ENCODE assay signal across 2 cellular contexts in genomic region chr1:210445485-210445884, GRCh38.
TF ChIP-seq lines count a peak whose summit lies in the region.

No MANE protein-coding gene starts in this region.

TF ChIP-seq in liver, 16 proteins besides CTCF, POLR2A, EP300 and RAD21 (continued from another document):
- TF ChIP-seq, protein P1, sequence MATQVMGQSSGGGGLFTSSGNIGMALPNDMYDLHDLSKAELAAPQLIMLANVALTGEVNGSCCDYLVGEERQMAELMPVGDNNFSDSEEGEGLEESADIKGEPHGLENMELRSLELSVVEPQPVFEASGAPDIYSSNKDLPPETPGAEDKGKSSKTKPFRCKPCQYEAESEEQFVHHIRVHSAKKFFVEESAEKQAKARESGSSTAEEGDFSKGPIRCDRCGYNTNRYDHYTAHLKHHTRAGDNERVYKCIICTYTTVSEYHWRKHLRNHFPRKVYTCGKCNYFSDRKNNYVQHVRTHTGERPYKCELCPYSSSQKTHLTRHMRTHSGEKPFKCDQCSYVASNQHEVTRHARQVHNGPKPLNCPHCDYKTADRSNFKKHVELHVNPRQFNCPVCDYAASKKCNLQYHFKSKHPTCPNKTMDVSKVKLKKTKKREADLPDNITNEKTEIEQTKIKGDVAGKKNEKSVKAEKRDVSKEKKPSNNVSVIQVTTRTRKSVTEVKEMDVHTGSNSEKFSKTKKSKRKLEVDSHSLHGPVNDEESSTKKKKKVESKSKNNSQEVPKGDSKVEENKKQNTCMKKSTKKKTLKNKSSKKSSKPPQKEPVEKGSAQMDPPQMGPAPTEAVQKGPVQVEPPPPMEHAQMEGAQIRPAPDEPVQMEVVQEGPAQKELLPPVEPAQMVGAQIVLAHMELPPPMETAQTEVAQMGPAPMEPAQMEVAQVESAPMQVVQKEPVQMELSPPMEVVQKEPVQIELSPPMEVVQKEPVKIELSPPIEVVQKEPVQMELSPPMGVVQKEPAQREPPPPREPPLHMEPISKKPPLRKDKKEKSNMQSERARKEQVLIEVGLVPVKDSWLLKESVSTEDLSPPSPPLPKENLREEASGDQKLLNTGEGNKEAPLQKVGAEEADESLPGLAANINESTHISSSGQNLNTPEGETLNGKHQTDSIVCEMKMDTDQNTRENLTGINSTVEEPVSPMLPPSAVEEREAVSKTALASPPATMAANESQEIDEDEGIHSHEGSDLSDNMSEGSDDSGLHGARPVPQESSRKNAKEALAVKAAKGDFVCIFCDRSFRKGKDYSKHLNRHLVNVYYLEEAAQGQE (IDR thresholded peaks at IDR 0.05): no peak
- peak; percentile 24 for TF ChIP-seq SP1 (IDR thresholded peaks at IDR 0.05)
- no peak for TF ChIP-seq TAF1 (conservative IDR thresholded peaks at IDR 0.05)
- TF ChIP-seq, protein P2, sequence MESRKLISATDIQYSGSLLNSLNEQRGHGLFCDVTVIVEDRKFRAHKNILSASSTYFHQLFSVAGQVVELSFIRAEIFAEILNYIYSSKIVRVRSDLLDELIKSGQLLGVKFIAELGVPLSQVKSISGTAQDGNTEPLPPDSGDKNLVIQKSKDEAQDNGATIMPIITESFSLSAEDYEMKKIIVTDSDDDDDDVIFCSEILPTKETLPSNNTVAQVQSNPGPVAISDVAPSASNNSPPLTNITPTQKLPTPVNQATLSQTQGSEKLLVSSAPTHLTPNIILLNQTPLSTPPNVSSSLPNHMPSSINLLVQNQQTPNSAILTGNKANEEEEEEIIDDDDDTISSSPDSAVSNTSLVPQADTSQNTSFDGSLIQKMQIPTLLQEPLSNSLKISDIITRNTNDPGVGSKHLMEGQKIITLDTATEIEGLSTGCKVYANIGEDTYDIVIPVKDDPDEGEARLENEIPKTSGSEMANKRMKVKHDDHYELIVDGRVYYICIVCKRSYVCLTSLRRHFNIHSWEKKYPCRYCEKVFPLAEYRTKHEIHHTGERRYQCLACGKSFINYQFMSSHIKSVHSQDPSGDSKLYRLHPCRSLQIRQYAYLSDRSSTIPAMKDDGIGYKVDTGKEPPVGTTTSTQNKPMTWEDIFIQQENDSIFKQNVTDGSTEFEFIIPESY (IDR thresholded peaks at IDR 0.05): no peak
- TF ChIP-seq HNF4A (conservative IDR thresholded peaks at IDR 0.05): peak; percentile 46
- no peak for TF ChIP-seq MAX (IDR thresholded peaks at IDR 0.05)
- no peak for TF ChIP-seq HNF4G (IDR thresholded peaks at IDR 0.05)
- TF ChIP-seq NR2F2 (IDR thresholded peaks at IDR 0.05): no peak
- no peak for TF ChIP-seq ATF3 (IDR thresholded peaks at IDR 0.05)
- peak in 1 of 2 donors; percentile 28 for TF ChIP-seq JUND (IDR thresholded peaks at IDR 0.05)
- TF ChIP-seq GABPA (IDR thresholded peaks at IDR 0.05 in 1 of 2, conservative IDR thresholded peaks at IDR 0.05 in 1 of 2): no peak
- TF ChIP-seq RXRA (IDR thresholded peaks at IDR 0.05): peak; percentile 52 to 59
- TF ChIP-seq FOXA2 (IDR thresholded peaks at IDR 0.05): peak; percentile 76

TF ChIP-seq in HepG2, 621 proteins besides CTCF, POLR2A, EP300 and RAD21 (continued from another document):
- TF ChIP-seq, protein P3, sequence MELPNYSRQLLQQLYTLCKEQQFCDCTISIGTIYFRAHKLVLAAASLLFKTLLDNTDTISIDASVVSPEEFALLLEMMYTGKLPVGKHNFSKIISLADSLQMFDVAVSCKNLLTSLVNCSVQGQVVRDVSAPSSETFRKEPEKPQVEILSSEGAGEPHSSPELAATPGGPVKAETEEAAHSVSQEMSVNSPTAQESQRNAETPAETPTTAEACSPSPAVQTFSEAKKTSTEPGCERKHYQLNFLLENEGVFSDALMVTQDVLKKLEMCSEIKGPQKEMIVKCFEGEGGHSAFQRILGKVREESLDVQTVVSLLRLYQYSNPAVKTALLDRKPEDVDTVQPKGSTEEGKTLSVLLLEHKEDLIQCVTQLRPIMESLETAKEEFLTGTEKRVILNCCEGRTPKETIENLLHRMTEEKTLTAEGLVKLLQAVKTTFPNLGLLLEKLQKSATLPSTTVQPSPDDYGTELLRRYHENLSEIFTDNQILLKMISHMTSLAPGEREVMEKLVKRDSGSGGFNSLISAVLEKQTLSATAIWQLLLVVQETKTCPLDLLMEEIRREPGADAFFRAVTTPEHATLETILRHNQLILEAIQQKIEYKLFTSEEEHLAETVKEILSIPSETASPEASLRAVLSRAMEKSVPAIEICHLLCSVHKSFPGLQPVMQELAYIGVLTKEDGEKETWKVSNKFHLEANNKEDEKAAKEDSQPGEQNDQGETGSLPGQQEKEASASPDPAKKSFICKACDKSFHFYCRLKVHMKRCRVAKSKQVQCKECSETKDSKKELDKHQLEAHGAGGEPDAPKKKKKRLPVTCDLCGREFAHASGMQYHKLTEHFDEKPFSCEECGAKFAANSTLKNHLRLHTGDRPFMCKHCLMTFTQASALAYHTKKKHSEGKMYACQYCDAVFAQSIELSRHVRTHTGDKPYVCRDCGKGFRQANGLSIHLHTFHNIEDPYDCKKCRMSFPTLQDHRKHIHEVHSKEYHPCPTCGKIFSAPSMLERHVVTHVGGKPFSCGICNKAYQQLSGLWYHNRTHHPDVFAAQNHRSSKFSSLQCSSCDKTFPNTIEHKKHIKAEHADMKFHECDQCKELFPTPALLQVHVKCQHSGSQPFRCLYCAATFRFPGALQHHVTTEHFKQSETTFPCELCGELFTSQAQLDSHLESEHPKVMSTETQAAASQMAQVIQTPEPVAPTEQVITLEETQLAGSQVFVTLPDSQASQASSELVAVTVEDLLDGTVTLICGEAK (IDR thresholded peaks at IDR 0.05): no peak
- TF ChIP-seq, protein P3 (CRISPR knock-in tag; IDR thresholded peaks at IDR 0.05): no peak
- TF ChIP-seq NR2C2 (CRISPR knock-in tag; IDR thresholded peaks at IDR 0.05; ENCODE audit: borderline replicate concordance): no peak
